ENCODE assay signal across 25 cellular contexts in genomic region chr13:56189439-56189838, GRCh38.
"Had no signal": no experiment of that assay in that cellular context is flagged by ENCODE, and none has a peak within 500 bp of the region (broad histone marks: within the 10 kb centered on the region; RNA-seq: fewer than 3 reads in every experiment).

No MANE protein-coding gene starts in this region.

- H3K4me3 ChIP-seq: adrenal gland, SK-N-MC had no signal

- H3K36me3 ChIP-seq: adrenal gland had no signal

- ATAC-seq: activated CD4-positive, CD25-positive, alpha-beta regulatory T cell treated with anti-CD3 and anti-CD28 coated beads, Interleukin-2, amount 50 U/mL, for 24 hours; activated CD8-positive, alpha-beta T cell treated with anti-CD3 and anti-CD28 coated beads for 36 hours; activated T-cell treated with anti-CD3 and anti-CD28 coated beads, Interleukin-2, amount 50 U/mL, for 72 hours; Panc1; Right ventricle myocardium inferior; T-cell had no signal

- H3K27me3 ChIP-seq: adrenal gland had no signal

- H3K9me3 ChIP-seq: adrenal gland had no signal

- H3K27ac ChIP-seq: adrenal gland, SK-N-MC had no signal

- H3K4me1 ChIP-seq: adrenal gland had no signal

- DNase-seq: activated CD4-positive, alpha-beta T cell treated with anti-CD3 and anti-CD28 coated beads for 4 hours; activated CD8-positive, alpha-beta memory T cell treated with anti-CD3 and anti-CD28 coated beads, Interleukin-2, amount 50 U/mL, for 4 hours; activated CD8-positive, alpha-beta T cell treated with anti-CD3 and anti-CD28 coated beads for 36 hours; activated gamma-delta T cell treated with Interleukin-2 at 50 U/mL for 16 hours; activated naive CD4-positive, alpha-beta T cell treated with anti-CD3 and anti-CD28 coated beads, Interleukin-2, amount 10 ng/mL, durations not matched to agents 7 days and 5 days; activated naive CD8-positive, alpha-beta T cell treated with anti-CD3 and anti-CD28 coated beads, Interleukin-2, amount 10 ng/mL, durations not matched to agents 7 days and 5 days; activated T-cell treated with anti-CD3 and anti-CD28 coated beads, Interleukin-2, amount 50 U/mL, for 72 hours; adrenal gland; aorta; central memory CD4-positive, alpha-beta T cell; Kasumi-1; KBM-7; NCI-H1092; NCI-H1930; NCI-H345; NCI-H510A; NCI-H748 treated with DMSO at 0.1 percent for 48 hours; RPMI8226; T-cell; T-helper 2 cell; T1000 had no signal
